Comparison of ENCODE assay signal across 8 cellular contexts in the genomic region with DNA sequence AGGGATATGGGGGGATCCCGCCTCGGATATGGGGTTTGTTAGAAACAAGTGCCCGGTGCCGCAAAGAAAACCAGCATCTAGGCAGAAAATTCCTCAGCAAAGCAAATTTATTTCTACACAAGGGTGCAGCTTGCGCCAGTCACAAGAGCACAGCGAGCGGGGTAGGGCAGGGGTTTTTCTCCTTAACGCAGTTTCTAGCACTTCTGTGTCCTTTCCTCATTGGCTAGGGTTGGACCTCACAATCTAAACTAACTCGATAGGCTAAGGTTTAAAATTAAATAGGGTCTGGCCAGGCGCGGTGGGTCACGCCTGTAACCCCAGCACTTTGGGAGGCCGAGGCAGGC. TPM values are rescaled to one million over a fixed set of nuclear protein-coding genes. Genes with fewer than 3 reads are reported as not detected.
DNase-seq lines count a peak whose midpoint lies in the region; ATAC-seq and TF ChIP-seq lines count a peak whose summit lies in the region.

No MANE protein-coding gene starts in this region.

- peaks cover 0 to 1% (median 0%) of the 10 kb centered on the region in 11 donors for H3K9me3 ChIP-seq in heart right ventricle

- H3K27ac Mint-ChIP-seq in HFFc6, result peak overlapping the region; percentile 45; the same call in 1 of the 2 replicates
- peak overlapping the region; percentile 53 for H3K27ac Mint-ChIP-seq in activated CD8-positive, alpha-beta T cell treated with anti-CD3 and anti-CD28 coated beads for 36 hours
- peak overlapping the region; percentile 95 for H3K27ac Mint-ChIP-seq in progenitor cell of endocrine pancreas

- intact Hi-C loops in activated CD8-positive, alpha-beta T cell treated with anti-CD3 and anti-CD28 coated beads for 36 hours (cut with micrococcal nuclease), result no loop called here
- intact Hi-C loops in heart right ventricle (cut with DNase I), result loop anchor here in 2 of 10 donors (1.0 to 2.0 kb wide), 2 partner anchors 16 kb away; a partner anchor contains a TSS
- intact Hi-C loops in posterior vena cava (cut with DNase I), result no loop called here

- 13 to 18% methylated on average over 13 of the region's 13 CpGs for WGBS in heart right ventricle, 2 donors

- peaks cover 0 to 17% (median 5%) of the 10 kb centered on the region in 9 donors for H3K36me3 ChIP-seq in heart right ventricle

- ATAC-seq in activated CD8-positive, alpha-beta T cell treated with anti-CD3 and anti-CD28 coated beads for 36 hours, result no peak
- ATAC-seq in heart right ventricle, result peak; percentile 10 to 28 (median 18)
- no peak for ATAC-seq in GM21367 (IDR thresholded peaks at IDR 0.05; ENCODE audit: unreplicated experiment)

- H3K36me3 Mint-ChIP-seq in HFFc6 (ENCODE audit: low read depth) (peaks cover 33% of the 10 kb centered on the region), progenitor cell of endocrine pancreas (ENCODE audit: insufficient read depth) (peaks cover 43% of the 10 kb centered on the region)
- H3K36me3 Mint-ChIP-seq in activated CD8-positive, alpha-beta T cell treated with anti-CD3 and anti-CD28 coated beads for 36 hours (ENCODE audit: low read depth), result peaks cover 24% of the 10 kb centered on the region

- POLR2A ChIA-PET in activated CD8-positive, alpha-beta T cell treated with anti-CD3 and anti-CD28 coated beads for 36 hours (lab: Charles Lee), result interaction anchor here (0.6 to 2.9 kb wide), 4 partner anchors 15 to 348 kb away, joined by 3 to 8 read pairs (median 4); a partner anchor contains a TSS

- H3K4me3 ChIP-seq in AG09309 (ENCODE audit: control insufficient read depth, low read depth, low read length) (peak overlapping the region; percentile 67), heart right ventricle (peak overlapping the region; percentile 68 to 99 (median 86))

- H3K4me1 Mint-ChIP-seq in HFFc6 (ENCODE audit: low read depth), result peaks cover 17% of the 10 kb centered on the region
- H3K4me1 Mint-ChIP-seq in activated CD8-positive, alpha-beta T cell treated with anti-CD3 and anti-CD28 coated beads for 36 hours (ENCODE audit: low read depth), result peaks cover 22% of the 10 kb centered on the region
- peaks cover 3% of the 10 kb centered on the region for H3K4me1 Mint-ChIP-seq in progenitor cell of endocrine pancreas (ENCODE audit: low read depth)

- peak overlapping the region; percentile 65 to 96 (median 94) for H3K27ac ChIP-seq in heart right ventricle

- H3K4me3 Mint-ChIP-seq in HFFc6 (peak overlapping the region; percentile 91), progenitor cell of endocrine pancreas (ENCODE audit: low read depth) (peak overlapping the region; percentile 93)
- peak overlapping the region; percentile 87 for H3K4me3 Mint-ChIP-seq in activated CD8-positive, alpha-beta T cell treated with anti-CD3 and anti-CD28 coated beads for 36 hours

- TF ChIP-seq CTCF in AG09309 (IDR thresholded peaks at IDR 0.05; ENCODE audit: control insufficient read depth, insufficient read depth, low read depth, low read length, missing control alignments) (no peak), HFFc6 (IDR thresholded peaks at IDR 0.05) (no peak), heart right ventricle (IDR thresholded peaks at IDR 0.05) (no peak), progenitor cell of endocrine pancreas (IDR thresholded peaks at IDR 0.05; ENCODE audit: unreplicated experiment) (no peak)
- TF ChIP-seq CTCF in activated CD8-positive, alpha-beta T cell treated with anti-CD3 and anti-CD28 coated beads for 36 hours (IDR thresholded peaks at IDR 0.05), result no peak

- peaks cover 0 to 25% (median 12%) of the 10 kb centered on the region in 9 donors for H3K4me1 ChIP-seq in heart right ventricle

- H3K27me3 Mint-ChIP-seq in HFFc6 (ENCODE audit: insufficient read depth) (no peaks in the 10 kb centered on the region; the same call in 1 of the 2 replicates), progenitor cell of endocrine pancreas (no peaks in the 10 kb centered on the region)
- no peaks in the 10 kb centered on the region for H3K27me3 Mint-ChIP-seq in activated CD8-positive, alpha-beta T cell treated with anti-CD3 and anti-CD28 coated beads for 36 hours

- CTCF ChIA-PET in activated CD8-positive, alpha-beta T cell treated with anti-CD3 and anti-CD28 coated beads for 36 hours (lab: Charles Lee), result interaction anchor here (1.0 to 3.9 kb wide), 2 partner anchors 17 to 245 kb away, joined by 3 to 56 read pairs; a partner anchor contains a TSS

- no peaks in the 10 kb centered on the region for H3K27me3 ChIP-seq in heart right ventricle

- H3K9me3 Mint-ChIP-seq in HFFc6 (peaks cover 22% of the 10 kb centered on the region), progenitor cell of endocrine pancreas (ENCODE audit: low read depth) (peaks cover 17% of the 10 kb centered on the region)
- no peaks in the 10 kb centered on the region for H3K9me3 Mint-ChIP-seq in activated CD8-positive, alpha-beta T cell treated with anti-CD3 and anti-CD28 coated beads for 36 hours

- DNase-seq in AG09309 (ENCODE audit: low read depth) (no peak), HFFc6 (no peak), heart right ventricle (no peak), progenitor cell of endocrine pancreas (ENCODE audit: low spot score, unreplicated experiment) (no peak), NCI-H524 treated with DMSO at 0.1 percent for 48 hours (lab: John Stamatoyannopoulos, UW) (no peak), posterior vena cava (ENCODE audit: low spot score) (no peak)
- DNase-seq in activated CD8-positive, alpha-beta T cell treated with anti-CD3 and anti-CD28 coated beads for 36 hours, result no peak

RNA-seq across cellular contexts. Expression of a gene that starts 0.6 kb away (rescaled TPM):
- 1 to 10 TPM; 4.9 to 7.7 (median 6.6) TPM for total RNA-seq in HFFc6 (2021; fragmentation: NEBNext Ultra II Directional; extraction: Animal tissue kit (Norgen Biotek cat#: 25700))
- total RNA-seq in activated CD8-positive, alpha-beta T cell treated with anti-CD3 and anti-CD28 coated beads for 36 hours, result 1 to 10 TPM; 7.7 to 8.8 TPM
- total RNA-seq in heart right ventricle (1 to 10 TPM; 2.9 to 5.5 (median 4.3) TPM), progenitor cell of endocrine pancreas (21.9 and 23.2 TPM in 2 replicates), posterior vena cava (10 to 100 TPM in 1 of 2 donors, 1 to 10 TPM in 1; 8.8 to 10.5 TPM)
- 1 to 10 TPM; 1.6 to 9.5 TPM for polyA plus RNA-seq in heart right ventricle

RNA-seq across cellular contexts. Expression of a gene that starts 16.4 kb away (rescaled TPM):
- total RNA-seq in HFFc6 (2021; fragmentation: NEBNext Ultra II Directional; extraction: Animal tissue kit (Norgen Biotek cat#: 25700)), result 1 to 10 TPM; 1.3 to 2.4 (median 1.5) TPM
- 1 to 10 TPM in 1 of 2 experiments, under 1 TPM in 1; 0.76 to 1.4 TPM for total RNA-seq in activated CD8-positive, alpha-beta T cell treated with anti-CD3 and anti-CD28 coated beads for 36 hours
- total RNA-seq in heart right ventricle (1 to 10 TPM; 1.4 to 5.1 (median 2.6) TPM), progenitor cell of endocrine pancreas (5.4 and 6.5 TPM in 2 replicates), posterior vena cava (1 to 10 TPM; 2.4 to 2.9 TPM)
- 1 to 10 TPM in 1 of 2 donors, under 1 TPM in 1; 0.67 to 4.0 TPM for polyA plus RNA-seq in heart right ventricle

RNA-seq across cellular contexts. Expression of a gene that starts 33.8 kb away (rescaled TPM):
- total RNA-seq in HFFc6 (2021; fragmentation: NEBNext Ultra II Directional; extraction: Animal tissue kit (Norgen Biotek cat#: 25700)), result 1 to 10 TPM in 3 of 6 experiments, under 1 TPM in 3; 0.71 to 1.7 (median 0.92) TPM
- 1 to 10 TPM; 8.7 to 9.6 TPM for total RNA-seq in activated CD8-positive, alpha-beta T cell treated with anti-CD3 and anti-CD28 coated beads for 36 hours
- total RNA-seq in heart right ventricle (1 to 10 TPM; 2.5 to 4.9 (median 3.9) TPM), progenitor cell of endocrine pancreas (2.0 and 2.5 TPM in 2 replicates), posterior vena cava (1 to 10 TPM; 5.4 to 6.0 TPM)
- 10 to 100 TPM in 1 of 2 donors, 1 to 10 TPM in 1; 2.6 to 15.4 TPM for polyA plus RNA-seq in heart right ventricle

RNA-seq across cellular contexts. Expression of a gene that starts 47.9 kb away (rescaled TPM):
- 1 to 10 TPM; 4.0 to 5.4 (median 4.7) TPM for total RNA-seq in HFFc6 (2021; fragmentation: NEBNext Ultra II Directional; extraction: Animal tissue kit (Norgen Biotek cat#: 25700))
- total RNA-seq in activated CD8-positive, alpha-beta T cell treated with anti-CD3 and anti-CD28 coated beads for 36 hours, result 1 to 10 TPM; 3.6 to 4.3 TPM
- total RNA-seq in heart right ventricle (1 to 10 TPM; 2.8 to 7.0 (median 5.2) TPM), progenitor cell of endocrine pancreas (3.8 and 4.4 TPM in 2 replicates), posterior vena cava (10 to 100 TPM; 11.1 to 16.1 TPM)
- 1 to 10 TPM; 1.7 to 5.6 TPM for polyA plus RNA-seq in heart right ventricle

Comparison
In these comparisons a context has a peak if more than half of its experiments do, and no peak if none do; other contexts are left out.
1. H3K27ac Mint-ChIP-seq: peak in every context shown above with its lines; median percentile 95 in progenitor cell of endocrine pancreas; 53 in activated CD8-positive, alpha-beta T cell treated with anti-CD3 and anti-CD28 coated beads for 36 hours; 45 in HFFc6.
2. ATAC-seq: peak in heart right ventricle (8 of 8); none in activated CD8-positive, alpha-beta T cell treated with anti-CD3 and anti-CD28 coated beads for 36 hours (single experiment) and GM21367 (single experiment).
3. Peak in every context shown above with its lines, with median percentiles within 50 percentile points of each other: H3K4me3 Mint-ChIP-seq.